In genomic region chr4:121736735-121737351, GRCh38 we compare ENCODE assay signal across 8 cellular contexts. TPM values are rescaled to one million over a fixed set of nuclear protein-coding genes. Genes with fewer than 3 reads are reported as not detected.
DNase-seq lines count a peak whose midpoint lies in the region; ATAC-seq and TF ChIP-seq lines count a peak whose summit lies in the region.

No MANE protein-coding gene starts in this region.

- no peak for TF ChIP-seq POLR2A in prostate gland (IDR thresholded peaks at IDR 0.05)

- H3K4me3 Mint-ChIP-seq in T-helper 2 cell treated with Interferon-gamma antibody and Interleukin-4, amounts not matched to agents 5 μg/mL and 100 μg/mL, for 36 hours = no peak overlapping the region

- intact Hi-C loops in prostate gland (cut with DNase I) = loop anchor here (5.0 kb wide), 1 partner anchor 365 kb away; no protein-coding TSS in a partner anchor

- H3K27ac ChIP-seq in 22Rv1 (no peak overlapping the region), fibroblast of lung (ENCODE audit: insufficient read depth, low read length) (no peak overlapping the region), prostate gland (no peak overlapping the region)

- no peak overlapping the region for H3K9ac ChIP-seq in fibroblast of lung (ENCODE audit: insufficient read depth, low read length)

- H3K79me2 ChIP-seq in fibroblast of lung (ENCODE audit: control insufficient read depth, insufficient read depth, low read length) = no peaks in the 10 kb centered on the region

- H3K27me3 ChIP-seq in fibroblast of lung (ENCODE audit: control insufficient read depth, insufficient read depth, low read length) (no peaks in the 10 kb centered on the region), prostate gland (replicated peaks; ENCODE audit: insufficient read depth) (no peaks in the 10 kb centered on the region)

- H3K4me2 ChIP-seq in fibroblast of lung (ENCODE audit: extremely low read depth, insufficient read depth, low read length) = no peak overlapping the region

- TF ChIP-seq CTCF in 22Rv1 (IDR thresholded peaks at IDR 0.05) (peak; percentile 72), fibroblast of lung (conservative IDR thresholded peaks at IDR 0.05 in 1 of 2, IDR thresholded peaks at IDR 0.05 in 1 of 2; ENCODE audit: low read depth in 1 of 2, low read length in 2 of 2) (peak; percentile 70 to 76), prostate gland (IDR thresholded peaks at IDR 0.05) (peak in 3 of 4 experiments; percentile 37 to 50 (median 44))

- no peak overlapping the region for H2AFZ ChIP-seq in fibroblast of lung (ENCODE audit: low read length)

- H3K4me1 ChIP-seq in fibroblast of lung (ENCODE audit: control insufficient read depth, extremely low read depth, insufficient read depth, low read length) = no peaks in the 10 kb centered on the region
- no peaks in the 10 kb centered on the region for H3K4me1 ChIP-seq in prostate gland (replicated peaks)

- H3K4me3 ChIP-seq in fibroblast of lung (replicated peaks in 1 of 4; ENCODE audit: control extremely low read depth in 1 of 4, insufficient read depth in 1 of 4, low read depth in 3 of 4, low read length in 4 of 4) (no peak overlapping the region), prostate gland (no peak overlapping the region)

- H3K4me1 Mint-ChIP-seq in T-helper 2 cell treated with Interferon-gamma antibody and Interleukin-4, amounts not matched to agents 5 μg/mL and 100 μg/mL, for 36 hours (ENCODE audit: low read depth) = no peaks in the 10 kb centered on the region

- WGBS in prostate gland = 56% methylated on average over 5 of the region's 5 CpGs

- DNase-seq in DMS153 (lab: John Stamatoyannopoulos, UW) (peak; percentile 30), HS-27A (ENCODE audit: low read depth) (peak; percentile 38), SKM-1 (lab: John Stamatoyannopoulos, UW; ENCODE audit: unreplicated experiment) (peak; percentile 14), fibroblast of lung (ENCODE audit: low read depth in 2 of 2) (peak; percentile 56 to 76), prostate gland (ENCODE audit: low spot score) (peak; percentile 43)
- no peak for DNase-seq in T-helper 2 cell treated with Interferon-gamma antibody and Interleukin-4, amounts not matched to agents 5 μg/mL and 100 μg/mL, for 36 hours (ENCODE audit: low spot score)

- no peaks in the 10 kb centered on the region for H3K36me3 Mint-ChIP-seq in T-helper 2 cell treated with Interferon-gamma antibody and Interleukin-4, amounts not matched to agents 5 μg/mL and 100 μg/mL, for 36 hours (ENCODE audit: low read depth)

- H3K9me3 ChIP-seq in fibroblast of lung (ENCODE audit: control insufficient read depth, insufficient read depth, low read depth, low read length) (no peaks in the 10 kb centered on the region), prostate gland (no peaks in the 10 kb centered on the region)

- H3K36me3 ChIP-seq in fibroblast of lung (ENCODE audit: control insufficient read depth, insufficient read depth, low read length) = no peaks in the 10 kb centered on the region
- no peaks in the 10 kb centered on the region for H3K36me3 ChIP-seq in prostate gland

- no peaks in the 10 kb centered on the region for H3K9me3 Mint-ChIP-seq in T-helper 2 cell treated with Interferon-gamma antibody and Interleukin-4, amounts not matched to agents 5 μg/mL and 100 μg/mL, for 36 hours

- ATAC-seq in HG02840 (IDR thresholded peaks at IDR 0.05; ENCODE audit: low FRiP score, unreplicated experiment) = no peak

- peaks cover 28% of the 10 kb centered on the region for H3K27me3 Mint-ChIP-seq in T-helper 2 cell treated with Interferon-gamma antibody and Interleukin-4, amounts not matched to agents 5 μg/mL and 100 μg/mL, for 36 hours (ENCODE audit: low read depth)

- no peaks in the 10 kb centered on the region for H4K20me1 ChIP-seq in fibroblast of lung (ENCODE audit: control insufficient read depth, extremely low read depth, insufficient read depth, low read length)

- H3K27ac Mint-ChIP-seq in T-helper 2 cell treated with Interferon-gamma antibody and Interleukin-4, amounts not matched to agents 5 μg/mL and 100 μg/mL, for 36 hours = no peak overlapping the region

RNA-seq across cellular contexts. Expression of gene SMIM43, which starts 28.1 kb away (rescaled TPM):
- total RNA-seq in fibroblast of lung (0.26 and 0.83 TPM in 2 replicates), prostate gland (not detected)
- polyA plus RNA-seq in fibroblast of lung = 1.8 and 2.5 TPM in 2 replicates
- polyA plus RNA-seq in fibroblast of lung (2012) = 0.83 and 0.94 TPM in 2 replicates
- 1.7 TPM in 1 of 2 replicates, not detected in the other for polyA minus RNA-seq in fibroblast of lung (ENCODE audit: low replicate concordance)

RNA-seq across cellular contexts. Expression of gene ANXA5, which starts 40.1 kb away (rescaled TPM):
- total RNA-seq in fibroblast of lung = 481 and 602 TPM in 2 replicates
- 1,748 and 2,025 TPM in 2 replicates for polyA plus RNA-seq in fibroblast of lung
- 1,175 and 1,208 TPM in 2 replicates for polyA plus RNA-seq in fibroblast of lung (2012)
- 140 and 187 TPM in 2 replicates for polyA minus RNA-seq in fibroblast of lung (ENCODE audit: low replicate concordance)
- 100 to 1,000 TPM; 251 to 263 TPM for total RNA-seq in prostate gland
